Comparison of ENCODE assay signal across 16 cellular contexts in genomic region chr3:14127516-14128161, GRCh38. TPM values are rescaled to one million over a fixed set of nuclear protein-coding genes. Genes with fewer than 3 reads are reported as not detected.
DNase-seq lines count a peak whose midpoint lies in the region; ATAC-seq, FAIRE-seq and TF ChIP-seq lines count a peak whose summit lies in the region.
"Had no signal": no experiment of that assay in that cellular context is flagged by ENCODE, and none has a peak within 500 bp of the region (broad histone marks: within the 10 kb centered on the region; RNA-seq: fewer than 3 reads in every experiment).

No MANE protein-coding gene starts in this region.

- peaks cover 12 to 21% of the 10 kb centered on the region in 2 donors for H3K36me3 Mint-ChIP-seq in activated T-cell treated with anti-CD3 and anti-CD28 coated beads, Interleukin-2, amount 50 U/mL, for 72 hours (ENCODE audit: insufficient read depth in 2 of 2)
- H3K36me3 Mint-ChIP-seq in activated T-helper 17 cell treated with anti-CD3 and anti-CD28 coated beads, Interleukin-2, amount 50 U/mL, for 72 hours (ENCODE audit: low read depth) = peaks cover 73% of the 10 kb centered on the region
- peaks cover 19 to 25% of the 10 kb centered on the region in 2 donors for H3K36me3 Mint-ChIP-seq in naive B cell

- no peak for DNase-seq in activated T-cell treated with anti-CD3 and anti-CD28 coated beads, Interleukin-2, amount 50 U/mL, for 72 hours
- DNase-seq in activated T-cell treated with anti-CD3 and anti-CD28 coated beads for 4 hours (no peak), naive B cell (no peak), testis (peak; percentile 5), mucosa of descending colon (no peak), GM12892 (ENCODE audit: insufficient read length) (no peak), CD1c-positive myeloid dendritic cell (ENCODE audit: extremely low spot score) (no peak)
- DNase-seq: ACHN, amygdala, dorsolateral prefrontal cortex, KG1, NCI-H526 treated with DMSO at 0.1 percent for 48 hours, RPMI8226 had no signal

- 92 to 95% methylated on average over 12 of the region's 12 CpGs for WGBS in testis, 2 donors

- no peak for FAIRE-seq in GM12892 (lab: Jason Lieb, UNC)

- no peak overlapping the region for H3K4me3 ChIP-seq in testis
- no peak overlapping the region for H3K4me3 ChIP-seq in mucosa of descending colon
- H3K4me3 ChIP-seq: skin epidermis had no signal

- H3K27ac Mint-ChIP-seq in activated T-cell treated with anti-CD3 and anti-CD28 coated beads, Interleukin-2, amount 50 U/mL, for 72 hours = peak overlapping the region; percentile 52
- H3K27ac Mint-ChIP-seq in activated T-helper 17 cell treated with anti-CD3 and anti-CD28 coated beads, Interleukin-2, amount 50 U/mL, for 72 hours = peak overlapping the region; percentile 47
- H3K27ac Mint-ChIP-seq in naive B cell = peak overlapping the region in 5 of 6 donors; percentile 18 to 86 (median 49)

- H3K27me3 Mint-ChIP-seq in activated T-cell treated with anti-CD3 and anti-CD28 coated beads, Interleukin-2, amount 50 U/mL, for 72 hours (ENCODE audit: low read depth) = no peaks in the 10 kb centered on the region
- no peaks in the 10 kb centered on the region for H3K27me3 Mint-ChIP-seq in activated T-helper 17 cell treated with anti-CD3 and anti-CD28 coated beads, Interleukin-2, amount 50 U/mL, for 72 hours
- no peaks in the 10 kb centered on the region for H3K27me3 Mint-ChIP-seq in naive B cell

- H3K27me3 ChIP-seq in testis = no peaks in the 10 kb centered on the region
- H3K27me3 ChIP-seq: dorsolateral prefrontal cortex, tibial nerve had no signal

- H3K4me3 Mint-ChIP-seq in activated T-cell treated with anti-CD3 and anti-CD28 coated beads, Interleukin-2, amount 50 U/mL, for 72 hours = peak overlapping the region; percentile 12 to 20
- peak overlapping the region; percentile 34 for H3K4me3 Mint-ChIP-seq in activated T-helper 17 cell treated with anti-CD3 and anti-CD28 coated beads, Interleukin-2, amount 50 U/mL, for 72 hours
- H3K4me3 Mint-ChIP-seq in naive B cell = peak overlapping the region in 4 of 8 donors; percentile 9 to 94 (median 58)

- TF ChIP-seq POLR2A in testis (IDR thresholded peaks at IDR 0.05) (no peak), GM12892 (IDR thresholded peaks at IDR 0.05; ENCODE audit: low read depth, low read length) (no peak)

- no peak overlapping the region for H3K27ac ChIP-seq in testis
- H3K27ac ChIP-seq: dorsolateral prefrontal cortex had no signal

- H3K36me3 ChIP-seq in testis (ENCODE audit: low read depth, missing control alignments) = peaks cover 6% of the 10 kb centered on the region
- peaks cover 4% of the 10 kb centered on the region for H3K36me3 ChIP-seq in mucosa of descending colon (ENCODE audit: low read depth)

- ATAC-seq in activated T-cell treated with anti-CD3 and anti-CD28 coated beads, Interleukin-2, amount 50 U/mL, for 72 hours (replicated peaks in 1 of 2) = no peak
- ATAC-seq in activated T-helper 17 cell treated with anti-CD3 and anti-CD28 coated beads, Interleukin-2, amount 50 U/mL, for 72 hours (replicated peaks) = no peak
- ATAC-seq in naive B cell (ENCODE audit: low read depth in 2 of 2) (no peak), mucosa of descending colon (no peak)

- H3K9me3 ChIP-seq in testis = no peaks in the 10 kb centered on the region
- H3K9me3 ChIP-seq in mucosa of descending colon = no peaks in the 10 kb centered on the region
- H3K9me3 ChIP-seq: tibial nerve had no signal

- intact Hi-C loops in testis (cut with DNase I; ENCODE audit: low total_unique reads) = loop anchor here (5.0 kb wide), 1 partner anchor 55 kb away; no protein-coding TSS in a partner anchor
- intact Hi-C loops in mucosa of descending colon (cut with DNase I, micrococcal nuclease) = no loop called here

- H3K4me1 Mint-ChIP-seq in activated T-cell treated with anti-CD3 and anti-CD28 coated beads, Interleukin-2, amount 50 U/mL, for 72 hours (ENCODE audit: low read depth) = peaks cover 44% of the 10 kb centered on the region
- H3K4me1 Mint-ChIP-seq in activated T-helper 17 cell treated with anti-CD3 and anti-CD28 coated beads, Interleukin-2, amount 50 U/mL, for 72 hours = peaks cover 37% of the 10 kb centered on the region
- H3K4me1 Mint-ChIP-seq in naive B cell = peaks cover 36 to 57% (median 53%) of the 10 kb centered on the region in 3 donors

- no peaks in the 10 kb centered on the region for H3K9me3 Mint-ChIP-seq in activated T-cell treated with anti-CD3 and anti-CD28 coated beads, Interleukin-2, amount 50 U/mL, for 72 hours
- H3K9me3 Mint-ChIP-seq in activated T-helper 17 cell treated with anti-CD3 and anti-CD28 coated beads, Interleukin-2, amount 50 U/mL, for 72 hours = no peaks in the 10 kb centered on the region
- no peaks in the 10 kb centered on the region for H3K9me3 Mint-ChIP-seq in naive B cell

- H3K4me1 ChIP-seq in testis (peaks cover 26% of the 10 kb centered on the region), mucosa of descending colon (ENCODE audit: low read depth) (peaks cover 20% of the 10 kb centered on the region)

- TF ChIP-seq CTCF in testis (IDR thresholded peaks at IDR 0.05) = no peak
- TF ChIP-seq CTCF in mucosa of descending colon (IDR thresholded peaks at IDR 0.05) = no peak

RNA-seq across cellular contexts. Expression of gene TMEM43, which starts 2.8 kb away (rescaled TPM):
- total RNA-seq in activated T-cell treated with anti-CD3 and anti-CD28 coated beads, Interleukin-2, amount 50 U/mL, for 72 hours = 10 to 100 TPM; 38.4 to 39.9 TPM
- total RNA-seq in activated T-helper 17 cell treated with anti-CD3 and anti-CD28 coated beads, Interleukin-2, amount 50 U/mL, for 72 hours = 10 to 100 TPM; 42.1 to 44.5 TPM
- polyA plus RNA-seq in naive B cell (ENCODE audit: low read depth in 6 of 6) (10 to 100 TPM; 36.7 to 42.9 (median 39.2) TPM), testis (ENCODE audit: insufficient read depth, low read depth, low replicate concordance) (43.3 TPM)
- total RNA-seq in testis (10 to 100 TPM; 36.5 to 53.0 TPM), mucosa of descending colon (10 to 100 TPM; 23.1 to 50.4 (median 31.3) TPM)
- polyA plus RNA-seq in GM12892 (2012; ENCODE audit: missing spikeins) = 18.6 TPM

RNA-seq across cellular contexts. Expression of gene CHCHD4, which starts 3.0 kb away (rescaled TPM):
- 10 to 100 TPM; 14.7 to 15.6 TPM for total RNA-seq in activated T-cell treated with anti-CD3 and anti-CD28 coated beads, Interleukin-2, amount 50 U/mL, for 72 hours
- total RNA-seq in activated T-helper 17 cell treated with anti-CD3 and anti-CD28 coated beads, Interleukin-2, amount 50 U/mL, for 72 hours = 10 to 100 TPM; 11.6 to 27.6 TPM
- 10 to 100 TPM in 3 of 6 donors, 1 to 10 TPM in 3; 6.4 to 17.5 (median 11.3) TPM for polyA plus RNA-seq in naive B cell (ENCODE audit: low read depth in 6 of 6)
- 10 to 100 TPM; 13.3 to 15.7 TPM for total RNA-seq in testis
- 19.1 TPM for polyA plus RNA-seq in testis (ENCODE audit: insufficient read depth, low read depth, low replicate concordance)
- 10 to 100 TPM; 15.1 to 32.6 (median 15.2) TPM for total RNA-seq in mucosa of descending colon
- polyA plus RNA-seq in GM12892 (2012; ENCODE audit: missing spikeins) = 15.6 TPM

RNA-seq across cellular contexts. Expression of gene XPC, which starts 50.8 kb away (rescaled TPM):
- total RNA-seq in activated T-cell treated with anti-CD3 and anti-CD28 coated beads, Interleukin-2, amount 50 U/mL, for 72 hours = 10 to 100 TPM; 48.4 to 61.0 TPM
- 10 to 100 TPM; 31.9 to 39.7 TPM for total RNA-seq in activated T-helper 17 cell treated with anti-CD3 and anti-CD28 coated beads, Interleukin-2, amount 50 U/mL, for 72 hours
- polyA plus RNA-seq in naive B cell (ENCODE audit: low read depth in 6 of 6) = 10 to 100 TPM in 5 of 6 donors, 1 to 10 TPM in 1; 10.0 to 36.6 (median 32.3) TPM
- 10 to 100 TPM; 48.7 to 54.1 TPM for total RNA-seq in testis
- 25.1 TPM for polyA plus RNA-seq in testis (ENCODE audit: insufficient read depth, low read depth, low replicate concordance)
- 10 to 100 TPM; 22.4 to 30.6 (median 26.9) TPM for total RNA-seq in mucosa of descending colon
- polyA plus RNA-seq in GM12892 (2012; ENCODE audit: missing spikeins) = 29.7 TPM

RNA-seq across cellular contexts. Expression of gene LSM3, which starts 51.0 kb away (rescaled TPM):
- total RNA-seq in activated T-cell treated with anti-CD3 and anti-CD28 coated beads, Interleukin-2, amount 50 U/mL, for 72 hours = 10 to 100 TPM; 12.4 to 14.3 TPM
- total RNA-seq in activated T-helper 17 cell treated with anti-CD3 and anti-CD28 coated beads, Interleukin-2, amount 50 U/mL, for 72 hours = 10 to 100 TPM; 15.6 to 20.6 TPM
- polyA plus RNA-seq in naive B cell (ENCODE audit: low read depth in 6 of 6) (10 to 100 TPM; 23.5 to 41.6 (median 31.2) TPM), testis (ENCODE audit: insufficient read depth, low read depth, low replicate concordance) (21.2 TPM)
- total RNA-seq in testis (10 to 100 TPM; 13.6 to 14.9 TPM), mucosa of descending colon (10 to 100 TPM in 1 of 3 donors, 1 to 10 TPM in 2; 8.3 to 13.1 (median 9.8) TPM)
- polyA plus RNA-seq in GM12892 (2012; ENCODE audit: missing spikeins) = 24.0 TPM
